In the genomic region with DNA sequence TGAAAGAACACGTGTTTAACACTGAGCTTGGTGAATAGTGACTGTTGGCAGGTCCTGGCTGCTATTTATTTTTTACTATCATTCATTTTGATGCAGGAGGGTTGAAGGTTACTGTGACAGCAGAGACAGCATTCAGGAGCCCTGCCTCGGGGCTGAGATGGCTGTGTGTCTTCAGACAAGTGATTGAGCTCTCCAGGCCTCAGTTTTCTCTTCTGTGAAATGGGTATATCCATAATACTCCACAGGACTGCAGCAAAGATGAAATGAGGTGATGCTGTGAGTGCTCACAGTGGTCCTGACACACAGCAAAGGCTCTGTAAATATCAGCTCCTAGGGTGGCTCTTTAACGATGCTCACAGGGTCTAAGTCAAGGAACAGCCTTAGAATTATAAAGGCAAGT, we compare ENCODE assay signal across 37 cellular contexts.
"Had no signal": no experiment of that assay in that cellular context is flagged by ENCODE, and none has a peak within 500 bp of the region (broad histone marks: within the 10 kb centered on the region; RNA-seq: fewer than 3 reads in every experiment).

No MANE protein-coding gene starts in this region.

- H3K27ac Mint-ChIP-seq: activated B cell treated with CpG ODN at 0.5 μM for 24 hours; activated CD4-positive, alpha-beta memory T cell treated with anti-CD3 and anti-CD28 coated beads for 36 hours; activated CD4-positive, alpha-beta T cell treated with anti-CD3 and anti-CD28 coated beads, Interleukin-2, amount 10 ng/mL, durations not matched to agents 24 days and 14 days; activated CD8-positive, alpha-beta T cell treated with anti-CD3 and anti-CD28 coated beads for 36 hours; activated naive CD4-positive, alpha-beta T cell treated with anti-CD3 and anti-CD28 coated beads for 36 hours; activated naive CD4-positive, alpha-beta T cell treated with anti-CD3 and anti-CD28 coated beads, Interleukin-2, amount 50 U/mL, for 72 hours; activated naive CD8-positive, alpha-beta T cell treated with anti-CD3 and anti-CD28 coated beads for 36 hours; activated T-cell treated with anti-CD3 and anti-CD28 coated beads, Interleukin-2, amount 50 U/mL, for 72 hours; activated T-helper 1 cell treated with anti-CD3 and anti-CD28 coated beads, Interleukin-12 subunit alpha, Interleukin-12 subunit beta, Interleukin-2, Interleukin-4 antibody, amounts not matched to agents 30 ng/mL and 10 ng/mL and 1 ng/mL, durations not matched to agents 14 hours and 24 hours and 36 hours; activated T-helper 17 cell treated with anti-CD3 and anti-CD28 coated beads, Interleukin-2, amount 50 U/mL, for 72 hours; T-helper 1 cell treated with Interleukin-12 subunit alpha and Interleukin-12 subunit beta and Interleukin-4 antibody, amounts not matched to agents 30 μg/mL and 1 μg/mL, for 36 hours; T-helper 2 cell treated with Interferon-gamma antibody and Interleukin-4, amounts not matched to agents 5 μg/mL and 100 μg/mL, for 36 hours had no signal

- DNase-seq: activated B cell treated with CpG ODN at 0.5 μM for 24 hours; activated CD4-positive, alpha-beta memory T cell treated with anti-CD3 and anti-CD28 coated beads for 36 hours; activated CD4-positive, alpha-beta T cell treated with anti-CD3 and anti-CD28 coated beads for 4 hours; activated CD4-positive, alpha-beta T cell treated with anti-CD3 and anti-CD28 coated beads, Interleukin-2, amount 10 ng/mL, durations not matched to agents 24 days and 14 days; activated CD4-positive, alpha-beta T cell treated with anti-CD3 and anti-CD28 coated beads, Interleukin-2, amount 50 U/mL, for 1 hour; activated CD4-positive, alpha-beta T cell treated with anti-CD3 and anti-CD28 coated beads, Interleukin-2, amount 50 U/mL, for 4 hours; activated CD4-positive, CD25-positive, alpha-beta regulatory T cell treated with anti-CD3 and anti-CD28 coated beads, Interleukin-2, amount 50 U/mL, for 72 hours; activated CD8-positive, alpha-beta memory T cell treated with anti-CD3 and anti-CD28 coated beads, Interleukin-2, amount 50 U/mL, for 4 hours; activated CD8-positive, alpha-beta T cell treated with anti-CD3 and anti-CD28 coated beads for 36 hours; activated effector memory CD4-positive, alpha-beta T cell treated with anti-CD3 and anti-CD28 coated beads, Interleukin-2, amount 50 U/mL, for 16 hours; activated gamma-delta T cell treated with Interleukin-2 at 50 U/mL for 16 hours; activated naive CD4-positive, alpha-beta T cell; activated naive CD4-positive, alpha-beta T cell treated with anti-CD3 and anti-CD28 coated beads for 36 hours; activated naive CD4-positive, alpha-beta T cell treated with anti-CD3 and anti-CD28 coated beads, Interleukin-2, amount 50 U/mL, for 16 hours; activated naive CD8-positive, alpha-beta T cell treated with anti-CD3 and anti-CD28 coated beads for 36 hours; activated T-cell treated with anti-CD3 and anti-CD28 coated beads for 4 hours; activated T-cell treated with anti-CD3 and anti-CD28 coated beads, Interleukin-2, amount 50 U/mL, for 1 hour; activated T-cell treated with anti-CD3 and anti-CD28 coated beads, Interleukin-2, amount 50 U/mL, for 4 hours; activated T-cell treated with anti-CD3 and anti-CD28 coated beads, Interleukin-2, amount 50 U/mL, for 72 hours; adrenal gland; amniotic stem cell; aorta; body of pancreas; brain microvascular endothelial cell; central memory CD4-positive, alpha-beta T cell; T-helper 1 cell; T-helper 2 cell; T-helper 9 cell had no signal

- H3K4me1 ChIP-seq: adrenal gland, body of pancreas, breast epithelium had no signal

- H3K4me1 Mint-ChIP-seq: activated B cell treated with CpG ODN at 0.5 μM for 24 hours; activated CD4-positive, alpha-beta T cell treated with anti-CD3 and anti-CD28 coated beads, Interleukin-2, amount 10 ng/mL, durations not matched to agents 24 days and 14 days; activated naive CD8-positive, alpha-beta T cell treated with anti-CD3 and anti-CD28 coated beads for 36 hours; activated T-helper 17 cell treated with anti-CD3 and anti-CD28 coated beads, Interleukin-2, amount 50 U/mL, for 72 hours had no signal

- H3K27ac ChIP-seq: adrenal gland, body of pancreas, brain microvascular endothelial cell, breast epithelium, VCaP had no signal

- FAIRE-seq: astrocyte, TTC549 had no signal

- H3K36me3 ChIP-seq: adrenal gland, brain microvascular endothelial cell, breast epithelium had no signal

- H3K27me3 Mint-ChIP-seq: activated B cell treated with CpG ODN at 0.5 μM for 24 hours; activated CD4-positive, alpha-beta memory T cell treated with anti-CD3 and anti-CD28 coated beads for 36 hours; activated CD4-positive, alpha-beta T cell treated with anti-CD3 and anti-CD28 coated beads, Interleukin-2, amount 10 ng/mL, durations not matched to agents 24 days and 14 days; activated CD8-positive, alpha-beta T cell treated with anti-CD3 and anti-CD28 coated beads for 36 hours; activated naive CD8-positive, alpha-beta T cell treated with anti-CD3 and anti-CD28 coated beads for 36 hours; activated T-helper 17 cell treated with anti-CD3 and anti-CD28 coated beads, Interleukin-2, amount 50 U/mL, for 72 hours had no signal

- H3K9me3 Mint-ChIP-seq: activated CD4-positive, alpha-beta T cell treated with anti-CD3 and anti-CD28 coated beads, Interleukin-2, amount 10 ng/mL, durations not matched to agents 24 days and 14 days; activated T-helper 1 cell treated with anti-CD3 and anti-CD28 coated beads, Interleukin-12 subunit alpha, Interleukin-12 subunit beta, Interleukin-2, Interleukin-4 antibody, amounts not matched to agents 30 ng/mL and 10 ng/mL and 1 ng/mL, durations not matched to agents 14 hours and 24 hours and 36 hours had no signal

- H3K4me3 ChIP-seq: adrenal gland, body of pancreas, breast epithelium had no signal

- H3K36me3 Mint-ChIP-seq: activated CD4-positive, alpha-beta memory T cell treated with anti-CD3 and anti-CD28 coated beads for 36 hours; activated naive CD8-positive, alpha-beta T cell treated with anti-CD3 and anti-CD28 coated beads for 36 hours had no signal

- H3K27me3 ChIP-seq: adrenal gland, body of pancreas, brain microvascular endothelial cell, breast epithelium had no signal

- H3K9me3 ChIP-seq: adrenal gland, body of pancreas, breast epithelium had no signal

- ATAC-seq: activated CD8-positive, alpha-beta T cell treated with anti-CD3 and anti-CD28 coated beads for 36 hours; activated naive CD4-positive, alpha-beta T cell treated with anti-CD3 and anti-CD28 coated beads, Interleukin-2, amount 50 U/mL, for 72 hours; activated T-cell treated with anti-CD3 and anti-CD28 coated beads, Interleukin-2, amount 50 U/mL, for 4 hours; activated T-cell treated with anti-CD3 and anti-CD28 coated beads, Interleukin-2, amount 50 U/mL, for 72 hours; activated T-helper 17 cell treated with anti-CD3 and anti-CD28 coated beads, Interleukin-2, amount 50 U/mL, for 72 hours; body of pancreas had no signal

- H3K4me3 Mint-ChIP-seq: activated B cell treated with CpG ODN at 0.5 μM for 24 hours; activated CD4-positive, alpha-beta memory T cell treated with anti-CD3 and anti-CD28 coated beads for 36 hours; activated CD4-positive, alpha-beta T cell treated with anti-CD3 and anti-CD28 coated beads, Interleukin-2, amount 10 ng/mL, durations not matched to agents 24 days and 14 days; activated CD8-positive, alpha-beta T cell treated with anti-CD3 and anti-CD28 coated beads for 36 hours; activated naive CD4-positive, alpha-beta T cell treated with anti-CD3 and anti-CD28 coated beads for 36 hours; activated naive CD8-positive, alpha-beta T cell treated with anti-CD3 and anti-CD28 coated beads for 36 hours; activated T-cell treated with anti-CD3 and anti-CD28 coated beads, Interleukin-2, amount 50 U/mL, for 4 hours; activated T-cell treated with anti-CD3 and anti-CD28 coated beads, Interleukin-2, amount 50 U/mL, for 72 hours; activated T-helper 1 cell treated with anti-CD3 and anti-CD28 coated beads, Interleukin-12 subunit alpha, Interleukin-12 subunit beta, Interleukin-2, Interleukin-4 antibody, amounts not matched to agents 30 ng/mL and 10 ng/mL and 1 ng/mL, durations not matched to agents 14 hours and 24 hours and 36 hours; activated T-helper 17 cell treated with anti-CD3 and anti-CD28 coated beads, Interleukin-2, amount 50 U/mL, for 72 hours; T-helper 1 cell treated with Interleukin-12 subunit alpha and Interleukin-12 subunit beta and Interleukin-4 antibody, amounts not matched to agents 30 μg/mL and 1 μg/mL, for 36 hours; T-helper 2 cell treated with Interferon-gamma antibody and Interleukin-4, amounts not matched to agents 5 μg/mL and 100 μg/mL, for 36 hours had no signal
